1 cellular context compared by ENCODE assay signal in the genomic region with DNA sequence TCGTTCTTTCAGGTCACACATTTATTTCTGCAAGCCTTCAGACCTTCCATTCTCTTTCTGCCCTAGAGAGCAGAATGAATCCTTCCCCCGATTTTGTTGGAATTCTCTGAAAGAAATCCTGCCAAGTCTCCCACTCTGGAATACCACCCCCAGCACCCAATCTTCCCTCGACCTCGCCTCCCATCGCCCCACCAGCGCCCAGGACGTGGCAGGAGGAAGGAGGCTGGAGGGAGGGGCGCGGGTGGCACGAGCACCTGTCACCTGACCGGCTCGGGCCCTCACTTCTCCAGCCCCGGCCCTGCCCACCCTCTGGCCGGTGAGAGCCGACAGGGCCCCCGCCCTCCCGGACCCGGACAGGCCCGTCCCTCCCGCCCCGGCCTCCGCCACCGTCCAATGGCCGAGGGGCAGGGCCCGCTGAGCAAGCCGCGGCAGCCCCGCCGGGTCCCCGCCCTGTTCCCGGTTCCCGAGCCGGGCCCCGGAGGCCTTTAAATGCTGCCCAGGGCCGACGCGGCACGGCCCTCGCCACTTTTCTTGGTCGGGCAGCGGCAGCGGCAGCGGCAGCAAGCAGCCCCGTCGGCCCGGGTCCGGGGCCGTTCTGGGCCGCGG.
TF ChIP-seq lines count a peak whose summit lies in the region.

A gene (plus strand): TSS at position 453 of the 606 bp plus-strand sequence. CDS start 384 bp downstream, outside the sequence.

TF ChIP-seq in neural cell, 6 proteins besides CTCF, POLR2A, EP300 and RAD21 (continued from another document):
- no peak for TF ChIP-seq SMC3 (conservative IDR thresholded peaks at IDR 0.05; ENCODE audit: poor library complexity)
- TF ChIP-seq EZH2 (IDR thresholded peaks at IDR 0.05; ENCODE audit: borderline replicate concordance, insufficient read depth, low read length, poor library complexity, severe bottlenecking) = no peak
- TF ChIP-seq POLR2AphosphoS5 (IDR thresholded peaks at IDR 0.05) = no peak
